Comparison of ENCODE assay signal across 8 cellular contexts in the genomic region with DNA sequence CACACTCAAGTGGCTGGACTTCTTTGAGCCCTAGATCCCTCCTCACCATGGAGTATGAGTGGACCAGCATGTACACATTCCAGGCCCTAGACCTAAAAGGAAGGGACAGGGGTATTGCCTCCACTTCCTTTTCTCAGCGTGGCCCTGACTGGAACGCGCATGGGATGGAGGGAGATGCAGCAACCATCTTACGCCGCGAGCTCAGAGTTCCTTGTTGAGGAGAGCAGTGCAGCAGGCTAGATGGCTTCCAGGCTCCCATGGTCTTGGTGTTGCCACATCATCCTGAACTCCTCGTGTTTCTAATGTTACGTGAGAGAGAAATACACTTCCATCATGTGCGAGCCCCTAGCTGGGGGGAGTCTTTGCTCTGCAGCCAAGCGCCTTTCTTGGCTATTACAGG.
"Had no signal": no experiment of that assay in that cellular context is flagged by ENCODE, and none has a peak within 500 bp of the region (broad histone marks: within the 10 kb centered on the region; RNA-seq: fewer than 3 reads in every experiment).

No MANE protein-coding gene starts in this region.

- H3K27ac Mint-ChIP-seq: activated CD4-positive, alpha-beta T cell treated with anti-CD3 and anti-CD28 coated beads, Interleukin-2, amount 10 ng/mL, durations not matched to agents 24 days and 14 days; activated T-helper 1 cell treated with anti-CD3 and anti-CD28 coated beads, Interleukin-12 subunit alpha, Interleukin-12 subunit beta, Interleukin-2, Interleukin-4 antibody, amounts not matched to agents 30 ng/mL and 10 ng/mL and 1 ng/mL, durations not matched to agents 14 hours and 24 hours and 36 hours; WTC11 had no signal

- H3K4me3 Mint-ChIP-seq: activated CD4-positive, alpha-beta T cell treated with anti-CD3 and anti-CD28 coated beads, Interleukin-2, amount 10 ng/mL, durations not matched to agents 24 days and 14 days; activated T-helper 1 cell treated with anti-CD3 and anti-CD28 coated beads, Interleukin-12 subunit alpha, Interleukin-12 subunit beta, Interleukin-2, Interleukin-4 antibody, amounts not matched to agents 30 ng/mL and 10 ng/mL and 1 ng/mL, durations not matched to agents 14 hours and 24 hours and 36 hours; WTC11 had no signal

- ATAC-seq: upper lobe of right lung, WTC11 had no signal

- H3K27ac ChIP-seq: dorsolateral prefrontal cortex, thoracic aorta, upper lobe of right lung had no signal

- H3K4me1 Mint-ChIP-seq: activated CD4-positive, alpha-beta T cell treated with anti-CD3 and anti-CD28 coated beads, Interleukin-2, amount 10 ng/mL, durations not matched to agents 24 days and 14 days had no signal

- H3K9me3 ChIP-seq: thoracic aorta, upper lobe of right lung had no signal

- H3K27me3 ChIP-seq: upper lobe of right lung had no signal

- H3K36me3 ChIP-seq: thoracic aorta, upper lobe of right lung had no signal

- H3K27me3 Mint-ChIP-seq: activated CD4-positive, alpha-beta T cell treated with anti-CD3 and anti-CD28 coated beads, Interleukin-2, amount 10 ng/mL, durations not matched to agents 24 days and 14 days had no signal

- H3K4me3 ChIP-seq: dorsolateral prefrontal cortex, thoracic aorta, upper lobe of right lung had no signal

- H3K9me3 Mint-ChIP-seq: activated CD4-positive, alpha-beta T cell treated with anti-CD3 and anti-CD28 coated beads, Interleukin-2, amount 10 ng/mL, durations not matched to agents 24 days and 14 days; activated T-helper 1 cell treated with anti-CD3 and anti-CD28 coated beads, Interleukin-12 subunit alpha, Interleukin-12 subunit beta, Interleukin-2, Interleukin-4 antibody, amounts not matched to agents 30 ng/mL and 10 ng/mL and 1 ng/mL, durations not matched to agents 14 hours and 24 hours and 36 hours had no signal

- DNase-seq: activated CD4-positive, alpha-beta T cell treated with anti-CD3 and anti-CD28 coated beads, Interleukin-2, amount 10 ng/mL, durations not matched to agents 24 days and 14 days; activated CD8-positive, alpha-beta memory T cell treated with anti-CD3 and anti-CD28 coated beads, Interleukin-2, amount 50 U/mL, for 48 hours; T-helper 2 cell had no signal

- H3K4me1 ChIP-seq: upper lobe of right lung had no signal
